8 cellular contexts compared by ENCODE assay signal in genomic region chr13:33110713-33111413, GRCh38.
DNase-seq lines count a peak whose midpoint lies in the region; ATAC-seq lines count a peak whose summit lies in the region.

No MANE protein-coding gene starts in this region.

- H3K36me3 ChIP-seq in stomach smooth muscle (ENCODE audit: control insufficient read depth in 2 of 2, insufficient read depth in 2 of 2, low read length in 2 of 2): peaks cover 36 to 40% of the 10 kb centered on the region in 2 donors

- H3K9me3 ChIP-seq in stomach smooth muscle (ENCODE audit: control insufficient read depth in 2 of 2, low read length in 2 of 2): no peaks in the 10 kb centered on the region

- H3K4me1 ChIP-seq in stomach smooth muscle (ENCODE audit: control insufficient read depth, insufficient read depth, low read length): peaks cover 72% of the 10 kb centered on the region

- no peaks in the 10 kb centered on the region for H3K27me3 ChIP-seq in stomach smooth muscle (ENCODE audit: control insufficient read depth in 1 of 2, insufficient read depth in 2 of 2, low read length in 2 of 2)

- DNase-seq in foreskin melanocyte (peak; percentile 22), NCI-H748 treated with DMSO at 0.1 percent for 48 hours (lab: John Stamatoyannopoulos, UW) (no peak), NOMO-1 (lab: John Stamatoyannopoulos, UW; ENCODE audit: unreplicated experiment in 2 of 2) (no peak), cerebellum (ENCODE audit: low spot score) (no peak)
- no peak for DNase-seq in NK-92 treated with Interleukin-12 subunit alpha and Interleukin-12 subunit beta, amount 100 ng/mL, for 24 hours (lab: John Stamatoyannopoulos, UW)

- no peak overlapping the region for H3K4me3 ChIP-seq in stomach smooth muscle (ENCODE audit: low read length in 2 of 2)

- no peak overlapping the region for H3K9ac ChIP-seq in stomach smooth muscle (ENCODE audit: low read length in 2 of 2)

- peak overlapping the region; percentile 78 for H3K27ac ChIP-seq in stomach smooth muscle (ENCODE audit: low read length)

- ATAC-seq in GM18868 (IDR thresholded peaks at IDR 0.05; ENCODE audit: unreplicated experiment): peak; percentile 45
- peak; percentile 57 for ATAC-seq in HG03159 (IDR thresholded peaks at IDR 0.05; ENCODE audit: unreplicated experiment)
